In genomic region chr1:215567491-215568286, GRCh38 we compare ENCODE assay signal across 8 cellular contexts. TPM values are rescaled to one million over a fixed set of nuclear protein-coding genes. Genes with fewer than 3 reads are reported as not detected.
A peak's percentile ranks its signal among the peaks of the same experiment; 100 is the strongest.
DNase-seq lines count a peak whose midpoint lies in the region; ATAC-seq and TF ChIP-seq lines count a peak whose summit lies in the region.

No MANE protein-coding gene starts in this region.

- H3K4me1 ChIP-seq in A673 (ENCODE audit: insufficient read depth, low read length, poor library complexity, severe bottlenecking) = no peaks in the 10 kb centered on the region
- H3K4me1 ChIP-seq in liver (ENCODE audit: control insufficient read depth in 4 of 4, insufficient read depth in 4 of 4, low read length in 3 of 4) = peaks cover 5 to 32% (median 12%) of the 10 kb centered on the region in 4 donors

- no peak for TF ChIP-seq CTCF in A673 (conservative IDR thresholded peaks at IDR 0.05; ENCODE audit: low read depth, low read length)
- TF ChIP-seq CTCF in WERI-Rb-1 (IDR thresholded peaks at IDR 0.05; ENCODE audit: low read depth, low read length) = no peak
- no peak for TF ChIP-seq CTCF in liver (IDR thresholded peaks at IDR 0.05; ENCODE audit: low read depth, low read length, missing input control)

- WGBS in liver = under 1% methylated on average over 63 of the region's 63 CpGs

- H3K9me3 ChIP-seq in A673 (ENCODE audit: low read depth, low read length, poor library complexity, severe bottlenecking) = no peaks in the 10 kb centered on the region
- no peaks in the 10 kb centered on the region for H3K9me3 ChIP-seq in WERI-Rb-1 (ENCODE audit: severe bottlenecking)
- no peaks in the 10 kb centered on the region for H3K9me3 ChIP-seq in liver (ENCODE audit: control insufficient read depth in 4 of 4, low read length in 3 of 4)

- H3K9ac ChIP-seq in liver (ENCODE audit: low read depth in 1 of 2, low read length in 2 of 2) = peak overlapping the region; percentile 51 to 87

- no TSS peak for BruUV-seq in A673 (replicated peaks; lab: Mats Ljungman, UMichigan)

- CTCF ChIA-PET in A673 (lab: Charles Lee) = no interaction called here

- ATAC-seq in GM18505 (IDR thresholded peaks at IDR 0.05; ENCODE audit: unreplicated experiment) = peak; percentile 67
- peak; percentile 54 for ATAC-seq in HG02938 (IDR thresholded peaks at IDR 0.05; ENCODE audit: unreplicated experiment)

- no peak for TF ChIP-seq POLR2A in GM18505 (IDR thresholded peaks at IDR 0.05; ENCODE audit: borderline replicate concordance, extremely low read depth, insufficient read depth, insufficient read length)

- H3K27ac ChIP-seq in A673 (ENCODE audit: low read depth, low read length, poor library complexity, severe bottlenecking) (peak overlapping the region; percentile 60), WERI-Rb-1 (peak overlapping the region; percentile 83), liver (ENCODE audit: low read depth in 1 of 2, low read length in 2 of 2) (peak overlapping the region; percentile 90 to 92)

- H3K36me3 ChIP-seq in A673 (ENCODE audit: insufficient read depth, low read length, poor library complexity, severe bottlenecking) (no peaks in the 10 kb centered on the region), WERI-Rb-1 (no peaks in the 10 kb centered on the region; the same call in 1 of the 2 replicates), liver (ENCODE audit: control insufficient read depth in 4 of 4, insufficient read depth in 3 of 4, low read depth in 1 of 4, low read length in 3 of 4) (no peaks in the 10 kb centered on the region)

- intact Hi-C loops in A673 (cut with micrococcal nuclease; ENCODE audit: unreplicated experiment) = no loop called here

- DNase-seq in A673 (ENCODE audit: low spot score) (peak; percentile 70), NCI-H1694 treated with DMSO at 0.1 percent for 48 hours (lab: John Stamatoyannopoulos, UW) (peak; percentile 75), WERI-Rb-1 (peak; percentile 64), dedifferentiated amniotic fluid mesenchymal stem cell (ENCODE audit: extremely low spot score) (peak; percentile 54)
- DNase-seq in stimulated activated CD4-positive, alpha-beta T cell treated with anti-CD3 and anti-CD28 coated beads, Interleukin-4, amount 100 ng/mL, for 24 hours = peak; percentile 33

- no peak for TF ChIP-seq RAD21 in liver (IDR thresholded peaks at IDR 0.05)

- POLR2A ChIA-PET in A673 (lab: Charles Lee; ENCODE audit: low non-redundant PET) = interaction anchor here (0.6 kb wide), 1 partner anchor 486 kb away, joined by 3 read pairs; no protein-coding TSS in a partner anchor

- H3K27me3 ChIP-seq in A673 (replicated peaks; ENCODE audit: insufficient read depth, low read depth, low read length, poor library complexity) = peaks cover 13% of the 10 kb centered on the region
- no peaks in the 10 kb centered on the region for H3K27me3 ChIP-seq in WERI-Rb-1 (ENCODE audit: insufficient read depth, low read depth, severe bottlenecking)
- no peaks in the 10 kb centered on the region for H3K27me3 ChIP-seq in liver (ENCODE audit: control insufficient read depth in 4 of 4, insufficient read depth in 4 of 4, low read length in 3 of 4)

- H3K4me3 ChIP-seq in A673 (ENCODE audit: low read depth, low read length, poor library complexity, severe bottlenecking) (peak overlapping the region; percentile 85), WERI-Rb-1 (ENCODE audit: low read depth, low read length) (peak overlapping the region; percentile 76), liver (ENCODE audit: low read depth in 1 of 3, low read length in 3 of 3) (peak overlapping the region; percentile 90 to 92 (median 91))

TF ChIP-seq in liver, 16 proteins besides CTCF, POLR2A, EP300 and RAD21:
- TF ChIP-seq YY1 (IDR thresholded peaks at IDR 0.05) = peak; percentile 55
- TF ChIP-seq RXRA (IDR thresholded peaks at IDR 0.05) = peak in 1 of 2 donors; percentile 5
- no peak for TF ChIP-seq FOXA2 (IDR thresholded peaks at IDR 0.05)
- peak; percentile 29 to 61 for TF ChIP-seq HNF4A (conservative IDR thresholded peaks at IDR 0.05)

RNA-seq across cellular contexts. Expression of gene KCTD3, which starts 0.6 kb away (rescaled TPM):
- 10.8 and 15.9 TPM in 2 replicates for total RNA-seq in A673 (2021)
- total RNA-seq in liver = 10 to 100 TPM; 28.7 to 58.7 TPM
- polyA plus RNA-seq in liver = 10 to 100 TPM; 20.8 to 23.4 TPM

Comparison
In these comparisons a context has a peak if more than half of its experiments do, and no peak if none do; other contexts are left out.
1. Peak in every context shown above with its lines: DNase-seq, ATAC-seq, H3K4me3 ChIP-seq and H3K27ac ChIP-seq.